8 cellular contexts compared by ENCODE assay signal in genomic region chr18:56650944-56651770, GRCh38. TPM values are rescaled to one million over a fixed set of nuclear protein-coding genes. Genes with fewer than 3 reads are reported as not detected.
DNase-seq lines count a peak whose midpoint lies in the region; ATAC-seq and TF ChIP-seq lines count a peak whose summit lies in the region.

WDR7 (plus strand) TSS chr18:56651359; CDS start chr18:56672516, 21,157 bp downstream.

- peak; percentile 91 for ATAC-seq in GM19043 (IDR thresholded peaks at IDR 0.05; ENCODE audit: low read depth, unreplicated experiment)
- peak; percentile 94 for ATAC-seq in HG03378 (IDR thresholded peaks at IDR 0.05; ENCODE audit: unreplicated experiment)

- DNase-seq in AG10803 (ENCODE audit: low read depth) (peak; percentile 99), NCI-H460 (ENCODE audit: extremely low read depth, low read depth) (peak; percentile 92), cerebellum (ENCODE audit: low spot score) (peak; percentile 91), islet precursor cell (peak; percentile 99)
- peak; percentile 97 for DNase-seq in activated CD4-positive, CD25-positive, alpha-beta regulatory T cell treated with anti-CD3 and anti-CD28 coated beads, Interleukin-2, amount 50 U/mL, for 72 hours
- peak; percentile 91 to 95 (median 93) for DNase-seq in stimulated activated CD4-positive, alpha-beta T cell treated with anti-CD3 and anti-CD28 coated beads, Interleukin-12 subunit alpha, Interleukin-12 subunit beta, amount 100 ng/mL, for 48 hours (ENCODE audit: low read depth in 2 of 3, low spot score in 1 of 3)

- H3K4me3 ChIP-seq in AG10803 (ENCODE audit: low read length), result peak within 1 kb of the TSS; percentile 99

- TF ChIP-seq CTCF in AG10803 (conservative IDR thresholded peaks at IDR 0.05; ENCODE audit: low read length), result no peak; the same call in 1 of the 2 replicates

RNA-seq across cellular contexts. Expression of gene WDR7, which starts in this region (rescaled TPM):
- total RNA-seq in NCI-H460 (2014; rRNA removed; shearing (Covaris generic)), result 5.1 and 9.9 TPM in 2 replicates
- polyA plus RNA-seq in NCI-H460 (2014; cell fraction: nucleus; rRNA removed), result 1.8 and 6.0 TPM in 2 replicates
- total RNA-seq in cerebellum, result 87.1 TPM

Comparison
In these comparisons a context has a peak if more than half of its experiments do, and no peak if none do; other contexts are left out.
1. Peak in every context shown above with its lines: DNase-seq, ATAC-seq and H3K4me3 ChIP-seq.